19 cellular contexts compared by ENCODE assay signal in the genomic region with DNA sequence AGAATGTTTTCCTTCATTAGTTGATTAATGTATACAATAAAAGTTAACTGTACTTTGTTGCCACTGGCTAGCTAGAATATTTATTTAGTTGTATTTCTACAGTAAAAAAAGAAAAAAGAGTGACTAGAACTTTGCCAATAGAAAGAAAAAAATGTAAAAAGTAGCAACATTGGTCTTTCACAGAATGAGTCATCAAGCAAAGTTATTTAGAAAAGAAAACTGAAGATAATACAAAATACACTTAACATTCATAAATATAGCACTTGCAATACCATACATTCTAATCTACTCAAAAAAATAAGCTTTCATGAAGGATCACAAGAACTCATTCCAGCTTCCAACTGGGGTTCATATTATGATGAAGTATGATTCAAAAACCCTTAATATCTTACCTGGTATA.
"Had no signal": no experiment of that assay in that cellular context is flagged by ENCODE, and none has a peak within 500 bp of the region (broad histone marks: within the 10 kb centered on the region; RNA-seq: fewer than 3 reads in every experiment).

No MANE protein-coding gene starts in this region.

- H3K4me1 Mint-ChIP-seq: activated B cell treated with CpG ODN at 0.5 μM for 24 hours had no signal

- H3K4me3 Mint-ChIP-seq: activated B cell treated with CpG ODN at 0.5 μM for 24 hours, natural killer cell had no signal

- H3K9me3 Mint-ChIP-seq: activated B cell treated with CpG ODN at 0.5 μM for 24 hours, natural killer cell had no signal

- H3K27me3 Mint-ChIP-seq: activated B cell treated with CpG ODN at 0.5 μM for 24 hours had no signal

- ATAC-seq: left cardiac atrium, mucosa of descending colon, natural killer cell, psoas muscle, sciatic nerve had no signal

- DNase-seq: activated B cell treated with CpG ODN at 0.5 μM for 24 hours; activated naive CD4-positive, alpha-beta T cell treated with anti-CD3 and anti-CD28 coated beads, Interleukin-2, amount 50 U/mL, for 16 hours; activated T-cell treated with anti-CD3 and anti-CD28 coated beads, Interleukin-2, amount 50 U/mL, for 1 hour; hippocampal formation; left cardiac atrium; mucosa of descending colon; natural killer cell; nucleus accumbens; psoas muscle; stimulated activated CD4-positive, alpha-beta T cell treated with anti-CD3 and anti-CD28 coated beads, Interleukin-2, amount 100 ng/mL, for 24 hours; stimulated activated naive CD4-positive, alpha-beta T cell; T-helper 2 cell; upper lobe of left lung had no signal

- FAIRE-seq: endothelial cell of umbilical vein, TTC549 had no signal

- H3K4me3 ChIP-seq: breast epithelium, lung, mucosa of descending colon, psoas muscle, suprapubic skin, upper lobe of left lung had no signal

- H3K27ac Mint-ChIP-seq: activated B cell treated with CpG ODN at 0.5 μM for 24 hours, natural killer cell had no signal
